In the genomic region with DNA sequence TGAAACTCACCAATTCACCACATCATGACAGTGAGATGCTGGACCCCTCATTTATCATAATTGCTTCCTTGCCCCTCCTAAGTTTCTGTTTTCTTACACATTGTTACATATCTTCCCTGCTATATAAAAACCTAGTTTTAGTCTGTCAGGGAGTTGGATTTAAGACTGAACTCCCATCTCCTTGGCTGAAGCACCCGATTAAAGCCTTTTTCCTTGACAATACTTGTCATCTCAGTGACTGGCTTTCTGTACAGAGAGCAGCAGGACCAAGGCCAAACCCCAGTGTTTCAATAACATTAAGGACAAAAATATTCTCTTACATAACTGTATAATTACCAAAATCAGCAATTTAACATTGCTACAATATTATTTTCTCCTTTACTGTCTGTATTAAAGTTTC, we compare ENCODE assay signal across 7 cellular contexts.
"Had no signal": no experiment of that assay in that cellular context is flagged by ENCODE, and none has a peak within 500 bp of the region (broad histone marks: within the 10 kb centered on the region; RNA-seq: fewer than 3 reads in every experiment).

No MANE protein-coding gene starts in this region.

- H3K27ac ChIP-seq: HL-60, KMS-11 had no signal

- FAIRE-seq: HTR-8/SVneo had no signal

- DNase-seq: IMR-90, Karpas-422, KBM-7, KG1 had no signal

- H3K4me2 ChIP-seq: KMS-11 had no signal

- H3K9ac ChIP-seq: KMS-11 had no signal
